In the genomic region with DNA sequence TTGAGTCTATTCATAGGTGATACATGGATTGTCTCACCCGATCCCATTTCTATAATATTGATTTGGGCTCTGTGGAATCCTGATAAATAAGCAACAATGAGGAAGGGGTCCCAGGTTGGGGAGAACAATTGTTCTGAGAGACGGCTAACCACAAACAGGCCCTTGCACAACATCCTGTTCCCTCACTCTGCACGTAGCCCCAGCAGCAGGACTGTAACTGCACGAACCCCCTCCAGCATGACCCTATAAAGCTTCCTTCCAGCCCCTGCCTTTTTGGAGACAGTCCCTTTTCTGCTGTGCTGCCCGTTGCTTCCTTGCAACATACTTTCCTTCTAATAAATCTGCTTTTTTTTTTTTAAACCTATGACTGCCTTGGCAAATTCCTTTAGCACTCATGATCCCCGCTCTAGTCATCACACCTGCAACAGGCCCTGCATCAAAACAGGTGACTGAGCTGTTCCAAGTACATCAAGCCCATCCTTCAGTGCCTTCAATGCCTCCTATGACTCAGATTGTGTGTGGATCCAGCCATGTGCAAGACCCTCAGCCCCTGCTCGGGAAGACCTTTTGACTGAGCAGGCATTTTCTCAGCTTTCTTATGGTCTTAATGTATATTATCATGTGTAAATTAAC, we compare ENCODE assay signal across 14 cellular contexts.
DNase-seq lines count a peak whose midpoint lies in the region; ATAC-seq and TF ChIP-seq lines count a peak whose summit lies in the region.
"Had no signal": no experiment of that assay in that cellular context is flagged by ENCODE, and none has a peak within 500 bp of the region (broad histone marks: within the 10 kb centered on the region; RNA-seq: fewer than 3 reads in every experiment).

No MANE protein-coding gene starts in this region.

- H3K27ac Mint-ChIP-seq in CD8-positive, alpha-beta memory T cell, result peak overlapping the region in 5 of 8 donors; percentile 11 to 92 (median 45)
- no peak overlapping the region for H3K27ac Mint-ChIP-seq in glutamatergic neuron (ENCODE audit: unreplicated experiment)
- H3K27ac Mint-ChIP-seq: IgD-negative memory B cell had no signal

- H3K36me3 ChIP-seq in CD8-positive, alpha-beta memory T cell (ENCODE audit: insufficient read depth, low read length), result no peaks in the 10 kb centered on the region
- H3K36me3 ChIP-seq: tibial artery had no signal

- no peak overlapping the region for H3K4me3 ChIP-seq in CD8-positive, alpha-beta memory T cell (ENCODE audit: low read length)
- H3K4me3 ChIP-seq: tibial artery had no signal

- H3K27me3 Mint-ChIP-seq in CD8-positive, alpha-beta memory T cell, result peaks cover 0 to 3% of the 10 kb centered on the region in 2 donors
- H3K27me3 Mint-ChIP-seq in glutamatergic neuron (ENCODE audit: unreplicated experiment), result peaks cover 2% of the 10 kb centered on the region
- H3K27me3 Mint-ChIP-seq: central memory CD8-positive, alpha-beta T cell had no signal

- no peaks in the 10 kb centered on the region for H3K9me3 Mint-ChIP-seq in CD8-positive, alpha-beta memory T cell
- peaks cover 6% of the 10 kb centered on the region for H3K9me3 Mint-ChIP-seq in glutamatergic neuron (ENCODE audit: unreplicated experiment)
- H3K9me3 Mint-ChIP-seq: central memory CD8-positive, alpha-beta T cell had no signal

- no peak for TF ChIP-seq CTCF in glutamatergic neuron (IDR thresholded peaks at IDR 0.05; ENCODE audit: partially characterized antibody, unreplicated experiment)

- ATAC-seq in HG03432 (IDR thresholded peaks at IDR 0.05; ENCODE audit: unreplicated experiment), result peak; percentile 54

- H3K27me3 ChIP-seq in CD8-positive, alpha-beta memory T cell (ENCODE audit: insufficient read depth, low read length, poor library complexity, severe bottlenecking), result no peaks in the 10 kb centered on the region
- H3K27me3 ChIP-seq: BE2C had no signal

- H3K9me3 ChIP-seq in CD8-positive, alpha-beta memory T cell (ENCODE audit: low read length), result no peaks in the 10 kb centered on the region
- H3K9me3 ChIP-seq: BE2C had no signal

- CTCF ChIA-PET in CD8-positive, alpha-beta memory T cell (lab: Charles Lee), result interaction anchor here (1.1 kb wide), 1 partner anchor 30 kb away, joined by 3 read pairs; no protein-coding TSS in a partner anchor

- POLR2A ChIA-PET in CD8-positive, alpha-beta memory T cell (lab: Charles Lee), result no interaction called here

- no peak for DNase-seq in CD8-positive, alpha-beta memory T cell
- DNase-seq in SIG-M5 treated with dmso at 0.1 percent for 504 hours (lab: John Stamatoyannopoulos, UW; ENCODE audit: unreplicated experiment), result peak; percentile 99
- DNase-seq in iris pigment epithelial cell (ENCODE audit: low read depth), result peak; percentile 11
- no peak for DNase-seq in occipital lobe (lab: John Stamatoyannopoulos, UW)
- DNase-seq in glutamatergic neuron, result no peak
- DNase-seq in NCI-H2107 treated with DMSO at 0.1 percent for 48 hours (lab: John Stamatoyannopoulos, UW; ENCODE audit: unreplicated experiment), result no peak
- DNase-seq: BE2C; islet precursor cell; NCI-H524 treated with DMSO at 0.1 percent for 48 hours; stimulated activated CD4-positive, alpha-beta T cell treated with anti-CD3 and anti-CD28 coated beads, Interleukin-1b, Interleukin-23, amount 100 ng/mL, for 48 hours; tibial artery had no signal

- peaks cover 5% of the 10 kb centered on the region for H3K4me1 ChIP-seq in CD8-positive, alpha-beta memory T cell (ENCODE audit: insufficient read depth, low read length)
- H3K4me1 ChIP-seq: BE2C, tibial artery had no signal

- H3K4me3 Mint-ChIP-seq in CD8-positive, alpha-beta memory T cell, result peak overlapping the region in 1 of 7 donors; percentile 5
- no peak overlapping the region for H3K4me3 Mint-ChIP-seq in glutamatergic neuron (ENCODE audit: unreplicated experiment)
- H3K4me3 Mint-ChIP-seq: central memory CD8-positive, alpha-beta T cell; IgD-negative memory B cell had no signal

- peaks cover 11 to 19% (median 13%) of the 10 kb centered on the region in 3 donors for H3K4me1 Mint-ChIP-seq in CD8-positive, alpha-beta memory T cell
- peaks cover 2% of the 10 kb centered on the region for H3K4me1 Mint-ChIP-seq in glutamatergic neuron (ENCODE audit: low read depth, unreplicated experiment)

- no peaks in the 10 kb centered on the region for H3K36me3 Mint-ChIP-seq in CD8-positive, alpha-beta memory T cell
- no peaks in the 10 kb centered on the region for H3K36me3 Mint-ChIP-seq in glutamatergic neuron (ENCODE audit: unreplicated experiment)
- H3K36me3 Mint-ChIP-seq: IgD-negative memory B cell had no signal

- H3K27ac ChIP-seq in CD8-positive, alpha-beta memory T cell (ENCODE audit: low read depth, low read length), result no peak overlapping the region
- H3K27ac ChIP-seq: tibial artery had no signal

Comparison
In these comparisons a context has a peak if more than half of its experiments do, and no peak if none do; other contexts are left out.
1. DNase-seq: peak in SIG-M5 treated with dmso at 0.1 percent for 504 hours (single experiment) and iris pigment epithelial cell (single experiment); none in CD8-positive, alpha-beta memory T cell (0 of 5), occipital lobe (single experiment), glutamatergic neuron (single experiment) and NCI-H2107 treated with DMSO at 0.1 percent for 48 hours (single experiment).